In the genomic region with DNA sequence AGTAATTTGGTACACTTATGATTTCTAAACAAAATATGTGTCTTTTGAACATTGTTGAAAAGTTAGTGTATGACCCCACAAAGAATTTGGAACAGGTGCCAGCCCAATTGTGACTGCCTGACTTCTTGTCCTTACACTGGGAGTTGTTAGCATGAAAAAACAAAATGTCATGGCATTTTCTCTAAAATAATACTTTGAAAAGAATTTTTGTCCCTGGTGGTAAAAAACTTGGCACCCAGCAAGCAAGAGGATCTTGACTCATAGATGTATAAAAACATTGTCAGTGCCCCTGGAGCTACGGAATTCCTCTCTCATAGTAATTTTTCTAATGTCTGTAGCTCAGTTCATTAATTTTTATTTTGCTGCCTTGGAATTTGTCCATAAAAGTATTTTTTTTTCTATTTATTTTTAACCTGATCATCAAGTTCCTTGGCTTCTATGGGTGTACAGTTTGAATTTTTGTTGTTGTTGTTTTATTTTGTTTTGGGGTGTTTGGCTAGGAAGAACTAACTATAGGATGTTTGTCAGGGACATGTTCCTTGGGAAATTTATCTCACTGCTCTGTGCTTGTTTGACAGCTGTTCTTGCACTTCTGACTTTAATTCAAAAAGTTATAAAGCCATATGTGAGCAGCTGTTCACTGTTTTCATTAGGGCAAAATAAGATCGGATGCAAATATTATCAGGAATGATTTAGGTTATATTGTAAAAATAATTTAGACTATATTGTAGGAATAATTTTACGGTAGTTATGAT, we compare ENCODE assay signal across 1 cellular context.
A peak's percentile ranks its signal among the peaks of the same experiment; 100 is the strongest.
TF ChIP-seq lines count a peak whose summit lies in the region.

No MANE protein-coding gene starts in this region.

TF ChIP-seq in SK-N-SH, 30 proteins besides CTCF, POLR2A, EP300 and RAD21 (continued from another document):
- TF ChIP-seq, protein P1, sequence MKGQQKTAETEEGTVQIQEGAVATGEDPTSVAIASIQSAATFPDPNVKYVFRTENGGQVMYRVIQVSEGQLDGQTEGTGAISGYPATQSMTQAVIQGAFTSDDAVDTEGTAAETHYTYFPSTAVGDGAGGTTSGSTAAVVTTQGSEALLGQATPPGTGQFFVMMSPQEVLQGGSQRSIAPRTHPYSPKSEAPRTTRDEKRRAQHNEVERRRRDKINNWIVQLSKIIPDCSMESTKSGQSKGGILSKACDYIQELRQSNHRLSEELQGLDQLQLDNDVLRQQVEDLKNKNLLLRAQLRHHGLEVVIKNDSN (IDR thresholded peaks at IDR 0.05; ENCODE audit: borderline replicate concordance, low read depth), result no peak
- no peak for TF ChIP-seq SIN3A (IDR thresholded peaks at IDR 0.05; ENCODE audit: borderline replicate concordance, low read depth, low read length)
- TF ChIP-seq, protein P2, sequence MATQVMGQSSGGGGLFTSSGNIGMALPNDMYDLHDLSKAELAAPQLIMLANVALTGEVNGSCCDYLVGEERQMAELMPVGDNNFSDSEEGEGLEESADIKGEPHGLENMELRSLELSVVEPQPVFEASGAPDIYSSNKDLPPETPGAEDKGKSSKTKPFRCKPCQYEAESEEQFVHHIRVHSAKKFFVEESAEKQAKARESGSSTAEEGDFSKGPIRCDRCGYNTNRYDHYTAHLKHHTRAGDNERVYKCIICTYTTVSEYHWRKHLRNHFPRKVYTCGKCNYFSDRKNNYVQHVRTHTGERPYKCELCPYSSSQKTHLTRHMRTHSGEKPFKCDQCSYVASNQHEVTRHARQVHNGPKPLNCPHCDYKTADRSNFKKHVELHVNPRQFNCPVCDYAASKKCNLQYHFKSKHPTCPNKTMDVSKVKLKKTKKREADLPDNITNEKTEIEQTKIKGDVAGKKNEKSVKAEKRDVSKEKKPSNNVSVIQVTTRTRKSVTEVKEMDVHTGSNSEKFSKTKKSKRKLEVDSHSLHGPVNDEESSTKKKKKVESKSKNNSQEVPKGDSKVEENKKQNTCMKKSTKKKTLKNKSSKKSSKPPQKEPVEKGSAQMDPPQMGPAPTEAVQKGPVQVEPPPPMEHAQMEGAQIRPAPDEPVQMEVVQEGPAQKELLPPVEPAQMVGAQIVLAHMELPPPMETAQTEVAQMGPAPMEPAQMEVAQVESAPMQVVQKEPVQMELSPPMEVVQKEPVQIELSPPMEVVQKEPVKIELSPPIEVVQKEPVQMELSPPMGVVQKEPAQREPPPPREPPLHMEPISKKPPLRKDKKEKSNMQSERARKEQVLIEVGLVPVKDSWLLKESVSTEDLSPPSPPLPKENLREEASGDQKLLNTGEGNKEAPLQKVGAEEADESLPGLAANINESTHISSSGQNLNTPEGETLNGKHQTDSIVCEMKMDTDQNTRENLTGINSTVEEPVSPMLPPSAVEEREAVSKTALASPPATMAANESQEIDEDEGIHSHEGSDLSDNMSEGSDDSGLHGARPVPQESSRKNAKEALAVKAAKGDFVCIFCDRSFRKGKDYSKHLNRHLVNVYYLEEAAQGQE (IDR thresholded peaks at IDR 0.05; ENCODE audit: low read depth, low read length), result no peak
- TF ChIP-seq ELF1 (IDR thresholded peaks at IDR 0.05), result no peak
- TF ChIP-seq NFIC (IDR thresholded peaks at IDR 0.05; ENCODE audit: borderline replicate concordance), result peak; percentile 65
- no peak for TF ChIP-seq TAF1 (IDR thresholded peaks at IDR 0.05; ENCODE audit: borderline replicate concordance, low read depth, low read length)
